Comparison of ENCODE assay signal across 11 cellular contexts in genomic region chr17:43599835-43600234, GRCh38. TPM values are rescaled to one million over a fixed set of nuclear protein-coding genes. Genes with fewer than 3 reads are reported as not detected.
DNase-seq lines count a peak whose midpoint lies in the region; FAIRE-seq and TF ChIP-seq lines count a peak whose summit lies in the region.
"Had no signal": no experiment of that assay in that cellular context is flagged by ENCODE, and none has a peak within 500 bp of the region (broad histone marks: within the 10 kb centered on the region; RNA-seq: fewer than 3 reads in every experiment).

No MANE protein-coding gene starts in this region.

- no peak overlapping the region for H2AFZ ChIP-seq in astrocyte (ENCODE audit: low read depth, low read length)

- TF ChIP-seq CTCF in astrocyte (IDR thresholded peaks at IDR 0.05; ENCODE audit: insufficient read depth, low read depth, low read length), result no peak

- H3K27me3 ChIP-seq in astrocyte (ENCODE audit: insufficient read depth, low read length), result no peaks in the 10 kb centered on the region
- H3K27me3 ChIP-seq: Peyer's patch had no signal

- H3K9me3 Mint-ChIP-seq in astrocyte (ENCODE audit: unreplicated experiment), result no peaks in the 10 kb centered on the region

- no peaks in the 10 kb centered on the region for H3K9me3 ChIP-seq in astrocyte (ENCODE audit: insufficient read depth, low read depth, low read length)
- H3K9me3 ChIP-seq: Peyer's patch had no signal

- H3K4me2 ChIP-seq in astrocyte (ENCODE audit: low read length), result no peak overlapping the region

- peaks cover 7% of the 10 kb centered on the region for H3K27me3 Mint-ChIP-seq in astrocyte (ENCODE audit: low read depth, unreplicated experiment)

- peaks cover 21% of the 10 kb centered on the region for H3K4me1 Mint-ChIP-seq in astrocyte (ENCODE audit: low read depth, unreplicated experiment)

- H3K36me3 Mint-ChIP-seq in astrocyte (ENCODE audit: low read depth, unreplicated experiment), result no peaks in the 10 kb centered on the region

- no peak overlapping the region for H3K4me3 Mint-ChIP-seq in astrocyte (ENCODE audit: unreplicated experiment)

- no peaks in the 10 kb centered on the region for H4K20me1 ChIP-seq in astrocyte (ENCODE audit: insufficient read depth, low read length)

- H3K4me1 ChIP-seq in astrocyte (ENCODE audit: insufficient read depth, low read length), result peaks cover 20% of the 10 kb centered on the region
- H3K4me1 ChIP-seq: Peyer's patch had no signal

- no peaks in the 10 kb centered on the region for H3K36me3 ChIP-seq in astrocyte (ENCODE audit: insufficient read depth, low read length)
- H3K36me3 ChIP-seq: Peyer's patch had no signal

- no peaks in the 10 kb centered on the region for H3K79me2 ChIP-seq in astrocyte (ENCODE audit: insufficient read depth, low read length)

- no peak for FAIRE-seq in astrocyte (lab: Jason Lieb, UNC)

- H3K27ac ChIP-seq in astrocyte (ENCODE audit: low read depth, low read length), result no peak overlapping the region
- H3K27ac ChIP-seq: C4-2B, Peyer's patch had no signal

- DNase-seq in AG08395 (ENCODE audit: low spot score) (peak; percentile 81), HS-5 (ENCODE audit: low read depth) (peak; percentile 63), astrocyte (ENCODE audit: low read depth) (peak; percentile 72), glomerular visceral epithelial cell (ENCODE audit: extremely low spot score) (peak; percentile 73), GF-D8 (lab: John Stamatoyannopoulos, UW) (no peak), NCI-H69 (lab: John Stamatoyannopoulos, UW) (no peak)
- DNase-seq in stimulated activated CD4-positive, alpha-beta T cell treated with anti-CD3 and anti-CD28 coated beads, Interleukin-2, amount 100 ng/mL, for 48 hours, result no peak
- DNase-seq in activated CD8-positive, alpha-beta memory T cell treated with anti-CD3 and anti-CD28 coated beads, Interleukin-2, amount 50 U/mL, for 4 hours, result no peak
- DNase-seq: activated gamma-delta T cell treated with Interleukin-2 at 50 U/mL for 16 hours, Peyer's patch had no signal

- no peak overlapping the region for H3K27ac Mint-ChIP-seq in astrocyte (ENCODE audit: unreplicated experiment)

- H3K9ac ChIP-seq in astrocyte (ENCODE audit: low read length), result no peak overlapping the region

- no peak overlapping the region for H3K4me3 ChIP-seq in astrocyte (ENCODE audit: insufficient read depth, low read depth, low read length)
- H3K4me3 ChIP-seq: Peyer's patch had no signal

RNA-seq across cellular contexts. Expression of gene ETV4, which starts 53.7 kb away (rescaled TPM):
- 10.6 and 11.4 TPM in 2 replicates for total RNA-seq in astrocyte

Comparison
In these comparisons a context has a peak if more than half of its experiments do, and no peak if none do; other contexts are left out.
1. DNase-seq: peak in AG08395 (single experiment), HS-5 (single experiment), astrocyte (single experiment) and glomerular visceral epithelial cell (single experiment); none in stimulated activated CD4-positive, alpha-beta T cell treated with anti-CD3 and anti-CD28 coated beads, Interleukin-2, amount 100 ng/mL, for 48 hours (0 of 2), GF-D8 (single experiment), NCI-H69 (single experiment) and activated CD8-positive, alpha-beta memory T cell treated with anti-CD3 and anti-CD28 coated beads, Interleukin-2, amount 50 U/mL, for 4 hours (single experiment).